ENCODE assay signal across 21 cellular contexts in the genomic region with DNA sequence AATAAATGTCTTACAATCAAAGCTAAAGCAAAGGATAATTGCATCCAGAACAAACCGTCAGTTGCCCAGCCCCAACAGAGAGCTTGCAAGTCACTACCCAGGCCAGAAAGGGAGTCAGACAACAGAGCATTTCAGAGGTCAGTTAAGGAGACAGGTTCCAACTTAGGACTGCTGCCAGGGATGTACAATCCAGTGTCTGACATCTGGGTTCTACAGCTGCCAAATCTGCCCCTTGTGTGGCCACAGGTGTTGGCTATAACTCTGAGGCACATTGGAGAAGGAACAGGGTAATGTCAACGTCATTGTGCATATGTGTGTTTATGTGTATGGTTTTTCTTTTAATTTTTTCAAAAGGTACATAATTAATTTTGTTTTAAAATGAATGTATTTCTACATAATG.
"Had no signal": no experiment of that assay in that cellular context is flagged by ENCODE, and none has a peak within 500 bp of the region (broad histone marks: within the 10 kb centered on the region; RNA-seq: fewer than 3 reads in every experiment).

No MANE protein-coding gene starts in this region.

- H3K4me1 Mint-ChIP-seq: central memory CD8-positive, alpha-beta T cell had no signal

- H3K9me3 ChIP-seq: ascending aorta, colonic mucosa, lower lobe of right lung, spleen had no signal

- H3K4me1 ChIP-seq: ascending aorta, colonic mucosa, lower lobe of right lung, spleen had no signal

- H3K4me3 ChIP-seq: ascending aorta, colonic mucosa, lower lobe of right lung, spleen had no signal

- DNase-seq: activated CD4-positive, alpha-beta T cell treated with anti-CD3 and anti-CD28 coated beads, Interleukin-2, amount 50 U/mL, for 1 hour; activated CD4-positive, CD25-positive, alpha-beta regulatory T cell treated with anti-CD3 and anti-CD28 coated beads, Interleukin-2, amount 50 U/mL, for 72 hours; activated CD8-positive, alpha-beta memory T cell treated with anti-CD3 and anti-CD28 coated beads, Interleukin-2, amount 50 U/mL, for 48 hours; activated effector memory CD4-positive, alpha-beta T cell treated with anti-CD3 and anti-CD28 coated beads, Interleukin-2, amount 50 U/mL, for 16 hours; activated naive CD4-positive, alpha-beta T cell treated with anti-CD3 and anti-CD28 coated beads, Interleukin-2, amount 50 U/mL, for 16 hours; activated T-cell treated with anti-CD3 and anti-CD28 coated beads, Interleukin-2, amount 50 U/mL, for 72 hours; colonic mucosa; endodermal cell; foreskin melanocyte; glutamatergic neuron; hippocampal formation; islet precursor cell; left colon; lower lobe of right lung; spleen; stimulated activated naive CD4-positive, alpha-beta T cell had no signal

- H3K27ac Mint-ChIP-seq: activated T-cell treated with anti-CD3 and anti-CD28 coated beads, Interleukin-2, amount 50 U/mL, for 72 hours; endodermal cell; natural killer cell treated with Interleukin-12 subunit alpha and Interleukin-12 subunit beta and Interleukin-15 and Interleukin-18, amount 100 ng/mL, for 72 hours had no signal

- ATAC-seq: activated T-cell treated with anti-CD3 and anti-CD28 coated beads, Interleukin-2, amount 50 U/mL, for 72 hours; left colon; lower lobe of right lung; natural killer cell treated with Interleukin-12 subunit alpha and Interleukin-12 subunit beta and Interleukin-15 and Interleukin-18, amount 100 ng/mL, for 72 hours; sciatic nerve had no signal

- H3K27ac ChIP-seq: ascending aorta, colonic mucosa, epithelial cell of prostate, lower lobe of right lung had no signal

- H3K27me3 ChIP-seq: ascending aorta, colonic mucosa, spleen had no signal

- H3K4me3 Mint-ChIP-seq: activated T-cell treated with anti-CD3 and anti-CD28 coated beads, Interleukin-2, amount 50 U/mL, for 72 hours; central memory CD8-positive, alpha-beta T cell; endodermal cell; natural killer cell treated with Interleukin-12 subunit alpha and Interleukin-12 subunit beta and Interleukin-15 and Interleukin-18, amount 100 ng/mL, for 72 hours had no signal

- H3K27me3 Mint-ChIP-seq: central memory CD8-positive, alpha-beta T cell; natural killer cell treated with Interleukin-12 subunit alpha and Interleukin-12 subunit beta and Interleukin-15 and Interleukin-18, amount 100 ng/mL, for 72 hours had no signal

- H3K36me3 Mint-ChIP-seq: natural killer cell treated with Interleukin-12 subunit alpha and Interleukin-12 subunit beta and Interleukin-15 and Interleukin-18, amount 100 ng/mL, for 72 hours had no signal

- H3K9me3 Mint-ChIP-seq: activated T-cell treated with anti-CD3 and anti-CD28 coated beads, Interleukin-2, amount 50 U/mL, for 72 hours; central memory CD8-positive, alpha-beta T cell; endodermal cell; natural killer cell treated with Interleukin-12 subunit alpha and Interleukin-12 subunit beta and Interleukin-15 and Interleukin-18, amount 100 ng/mL, for 72 hours had no signal
